ENCODE assay signal across 8 cellular contexts in the genomic region with DNA sequence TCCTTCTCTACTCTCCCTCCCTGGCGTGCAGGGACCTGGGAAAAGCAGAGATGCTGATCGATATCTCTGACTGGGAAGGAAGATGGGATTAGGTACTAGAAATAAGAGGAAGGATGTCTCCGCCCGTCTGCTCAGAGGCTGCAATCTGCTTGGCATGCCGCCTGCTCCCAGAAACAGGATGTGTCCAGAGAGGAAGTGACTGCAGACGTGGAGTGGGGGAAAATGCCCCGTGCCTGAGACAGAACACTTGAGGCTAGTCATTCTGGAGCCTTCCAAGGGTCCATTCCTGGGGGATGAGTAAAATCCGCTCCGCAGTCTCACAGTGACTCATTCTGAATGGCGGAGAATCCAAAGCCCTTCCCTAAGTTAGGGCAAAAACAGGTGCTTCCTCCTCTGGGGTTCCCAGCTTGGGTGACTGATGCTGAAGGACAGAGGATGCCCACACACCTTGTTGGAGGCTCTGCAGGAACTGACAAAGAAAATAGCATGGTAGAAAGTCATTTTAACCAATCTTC. TPM values are rescaled to one million over a fixed set of nuclear protein-coding genes. Genes with fewer than 3 reads are reported as not detected.
DNase-seq lines count a peak whose midpoint lies in the region; TF ChIP-seq lines count a peak whose summit lies in the region.

No MANE protein-coding gene starts in this region.

- H3K36me3 ChIP-seq in HUES48 (ENCODE audit: control insufficient read depth, insufficient read depth, low read length) (no peaks in the 10 kb centered on the region), right atrium auricular region (no peaks in the 10 kb centered on the region), skeletal muscle satellite cell (ENCODE audit: insufficient read depth, low read length) (no peaks in the 10 kb centered on the region)

- H3K9me3 ChIP-seq in HUES48 (ENCODE audit: control insufficient read depth, insufficient read depth, low read length) (no peaks in the 10 kb centered on the region), right atrium auricular region (no peaks in the 10 kb centered on the region), skeletal muscle satellite cell (replicated peaks; ENCODE audit: low read length) (no peaks in the 10 kb centered on the region)

- DNase-seq in AG09319 (ENCODE audit: extremely low read depth, low read depth) (peak; percentile 90), amniotic stem cell (lab: John Stamatoyannopoulos, UW) (peak; percentile 93), right atrium auricular region (ENCODE audit: low spot score) (peak; percentile 96), cortex of kidney (lab: John Stamatoyannopoulos, UW) (no peak), HUDEP-2 (lab: John Stamatoyannopoulos, UW; ENCODE audit: unreplicated experiment in 76 of 76) (no peak)
- no peak for DNase-seq in activated CD8-positive, alpha-beta memory T cell treated with anti-CD3 and anti-CD28 coated beads, Interleukin-2, amount 50 U/mL, for 48 hours

- TF ChIP-seq CTCF in AG09319 (IDR thresholded peaks at IDR 0.05; ENCODE audit: low read depth, low read length) (no peak), right atrium auricular region (IDR thresholded peaks at IDR 0.05) (no peak)

- peak overlapping the region; percentile 72 for H3K4me2 ChIP-seq in skeletal muscle satellite cell (ENCODE audit: low read length)

- no peaks in the 10 kb centered on the region for H3K4me1 ChIP-seq in HUES48 (ENCODE audit: control insufficient read depth, insufficient read depth, low read length)
- H3K4me1 ChIP-seq in right atrium auricular region: peaks cover 0 to 38% of the 10 kb centered on the region in 2 donors
- H3K4me1 ChIP-seq in skeletal muscle satellite cell (ENCODE audit: control insufficient read depth, insufficient read depth, low read length): peaks cover 38% of the 10 kb centered on the region

- H3K9ac ChIP-seq in HUES48 (ENCODE audit: low read depth, low read length) (no peak overlapping the region), skeletal muscle satellite cell (ENCODE audit: low read depth, low read length) (peak overlapping the region; percentile 82)

- H3K27me3 ChIP-seq in HUES48 (ENCODE audit: control insufficient read depth, insufficient read depth, low read length): no peaks in the 10 kb centered on the region
- H3K27me3 ChIP-seq in right atrium auricular region: no peaks in the 10 kb centered on the region
- no peaks in the 10 kb centered on the region for H3K27me3 ChIP-seq in skeletal muscle satellite cell (ENCODE audit: control insufficient read depth, insufficient read depth, low read length)

- H3K27ac ChIP-seq in HUES48 (ENCODE audit: low read depth, low read length) (peak overlapping the region; percentile 17), right atrium auricular region (peak overlapping the region; percentile 48 to 61)

- H3K4me3 ChIP-seq in HUES48 (ENCODE audit: low read depth, low read length) (no peak overlapping the region), right atrium auricular region (no peak overlapping the region), skeletal muscle satellite cell (ENCODE audit: low read length) (peak overlapping the region; percentile 51)

RNA-seq across cellular contexts. Expression of a gene that starts 45.0 kb away (rescaled TPM):
- 10 to 100 TPM; 12.6 to 15.3 TPM for total RNA-seq in right atrium auricular region
- total RNA-seq in skeletal muscle satellite cell (2012; rRNA removed): 96.6 and 129 TPM in 2 replicates

Comparison
In these comparisons a context has a peak if more than half of its experiments do, and no peak if none do; other contexts are left out.
1. DNase-seq: peak in AG09319 (single experiment), amniotic stem cell (single experiment) and right atrium auricular region (single experiment); none in cortex of kidney (single experiment), activated CD8-positive, alpha-beta memory T cell treated with anti-CD3 and anti-CD28 coated beads, Interleukin-2, amount 50 U/mL, for 48 hours (single experiment) and HUDEP-2 (0 of 76).